ENCODE assay signal across 19 cellular contexts in the genomic region with DNA sequence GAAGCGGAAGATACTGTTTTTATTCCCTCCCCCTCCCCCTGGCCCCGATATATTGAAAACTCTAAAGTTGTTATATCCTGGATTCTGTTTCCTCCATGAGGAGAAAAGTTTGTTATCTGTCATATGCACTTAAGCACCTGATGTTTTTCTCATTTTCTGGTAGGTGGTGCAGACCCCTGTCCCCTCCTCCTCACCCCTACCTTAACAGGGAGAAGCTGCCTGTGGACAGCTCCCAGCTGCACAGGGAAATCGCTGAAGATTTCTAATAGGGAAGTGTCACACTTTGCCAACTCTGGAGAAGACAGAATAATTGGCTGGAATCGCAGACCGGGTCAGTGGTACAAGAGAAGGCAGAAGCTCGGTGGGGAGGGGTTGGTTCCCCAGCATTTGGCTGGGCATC. TPM values are rescaled to one million over a fixed set of nuclear protein-coding genes. Genes with fewer than 3 reads are reported as not detected.
DNase-seq lines count a peak whose midpoint lies in the region; ATAC-seq and TF ChIP-seq lines count a peak whose summit lies in the region.
"Had no signal": no experiment of that assay in that cellular context is flagged by ENCODE, and none has a peak within 500 bp of the region (broad histone marks: within the 10 kb centered on the region; RNA-seq: fewer than 3 reads in every experiment).

No MANE protein-coding gene starts in this region.

- H3K4me1 ChIP-seq in NT2/D1 (ENCODE audit: insufficient read depth, insufficient read length) = peaks cover 29% of the 10 kb centered on the region
- H3K4me1 ChIP-seq in right lobe of liver = peaks cover 0 to 66% (median 23%) of the 10 kb centered on the region in 4 donors
- H3K4me1 ChIP-seq in osteoblast (ENCODE audit: insufficient read depth, low read length) = no peaks in the 10 kb centered on the region

- no peaks in the 10 kb centered on the region for H3K27me3 Mint-ChIP-seq in stimulated activated naive CD8-positive, alpha-beta T cell treated with anti-CD3 and anti-CD28 coated beads, Interleukin-15, Interleukin-2, amounts not matched to agents 100 ng/mL and 50 ng/mL, for 24 hours

- no peaks in the 10 kb centered on the region for H3K79me2 ChIP-seq in osteoblast (ENCODE audit: insufficient read depth, low read length)

- DNase-seq in stimulated activated naive CD8-positive, alpha-beta T cell treated with anti-CD3 and anti-CD28 coated beads, Interleukin-15, Interleukin-2, amounts not matched to agents 100 U/mL and 50 U/mL, for 24 hours = no peak
- DNase-seq in NT2/D1 (ENCODE audit: low read depth, low spot score) = no peak
- peak in 2 of 3 donors; percentile 44 to 66 for DNase-seq in right lobe of liver
- DNase-seq in osteoblast (ENCODE audit: insufficient read length, low spot score, missing footprints) = no peak
- no peak for DNase-seq in stimulated activated naive CD4-positive, alpha-beta T cell treated with Interleukin-2 at 50 U/mL for 16 hours (lab: John Stamatoyannopoulos, UW)
- DNase-seq: activated CD4-positive, alpha-beta T cell treated with anti-CD3 and anti-CD28 coated beads for 4 hours; COR-L47; DMS79 treated with DMSO at 0.1 percent for 48 hours; head of caudate nucleus; KG1; NCI-H1417 treated with DMSO at 0.1 percent for 48 hours; NCI-H524 treated with DMSO at 0.1 percent for 48 hours; Peyer's patch; stimulated activated CD4-positive, alpha-beta T cell treated with anti-CD3 and anti-CD28 coated beads, Interleukin-1b, Interleukin-23, amount 100 ng/mL, for 48 hours had no signal

- H3K27ac Mint-ChIP-seq in stimulated activated naive CD8-positive, alpha-beta T cell treated with anti-CD3 and anti-CD28 coated beads, Interleukin-15, Interleukin-2, amounts not matched to agents 100 ng/mL and 50 ng/mL, for 24 hours = peak overlapping the region; percentile 71

- H3K9ac ChIP-seq in NT2/D1 (ENCODE audit: insufficient read length, low read depth) = peak overlapping the region; percentile 34

- H3K36me3 Mint-ChIP-seq in stimulated activated naive CD8-positive, alpha-beta T cell treated with anti-CD3 and anti-CD28 coated beads, Interleukin-15, Interleukin-2, amounts not matched to agents 100 ng/mL and 50 ng/mL, for 24 hours (ENCODE audit: low read depth) = no peaks in the 10 kb centered on the region
- H3K36me3 Mint-ChIP-seq: brain had no signal

- no peak for TF ChIP-seq POLR2A in right lobe of liver (IDR thresholded peaks at IDR 0.05)

- ATAC-seq in stimulated activated naive CD8-positive, alpha-beta T cell treated with anti-CD3 and anti-CD28 coated beads, Interleukin-15, Interleukin-2, amounts not matched to agents 100 U/mL and 50 U/mL, for 24 hours = no peak
- ATAC-seq in right lobe of liver = no peak
- ATAC-seq in HG02642 (IDR thresholded peaks at IDR 0.05; ENCODE audit: poor library complexity, unreplicated experiment) = no peak

- no peak overlapping the region for H3K4me3 Mint-ChIP-seq in stimulated activated naive CD8-positive, alpha-beta T cell treated with anti-CD3 and anti-CD28 coated beads, Interleukin-15, Interleukin-2, amounts not matched to agents 100 ng/mL and 50 ng/mL, for 24 hours
- H3K4me3 Mint-ChIP-seq: brain had no signal

- H3K4me2 ChIP-seq in osteoblast (ENCODE audit: insufficient read depth, low read length) = no peak overlapping the region

- no peak overlapping the region for H2AFZ ChIP-seq in osteoblast (ENCODE audit: low read length)

- H3K9me3 ChIP-seq in NT2/D1 (ENCODE audit: insufficient read depth, low read length) = no peaks in the 10 kb centered on the region
- H3K9me3 ChIP-seq in right lobe of liver = no peaks in the 10 kb centered on the region
- H3K9me3 ChIP-seq in osteoblast (ENCODE audit: low read depth, low read length) = no peaks in the 10 kb centered on the region
- H3K9me3 ChIP-seq: Peyer's patch, testis had no signal

- 26% methylated on average over 5 of the region's 6 CpGs for whole genome bisulfite sequencing in right lobe of liver (ENCODE audit: insufficient coverage, low coverage, low lambda C conversion rate, missing lambda C conversion rate)

- H3K36me3 ChIP-seq in NT2/D1 (ENCODE audit: insufficient read depth, insufficient read length, low read length) (no peaks in the 10 kb centered on the region), right lobe of liver (no peaks in the 10 kb centered on the region), osteoblast (ENCODE audit: insufficient read depth, low read length) (no peaks in the 10 kb centered on the region)
- H3K36me3 ChIP-seq: Peyer's patch had no signal

- H3K27me3 ChIP-seq in NT2/D1 (ENCODE audit: insufficient read depth, insufficient read length) = no peaks in the 10 kb centered on the region
- no peaks in the 10 kb centered on the region for H3K27me3 ChIP-seq in right lobe of liver
- H3K27me3 ChIP-seq in osteoblast (ENCODE audit: insufficient read depth, low read length) = peaks cover 5% of the 10 kb centered on the region
- H3K27me3 ChIP-seq: Peyer's patch, testis had no signal

- no peaks in the 10 kb centered on the region for H3K9me3 Mint-ChIP-seq in stimulated activated naive CD8-positive, alpha-beta T cell treated with anti-CD3 and anti-CD28 coated beads, Interleukin-15, Interleukin-2, amounts not matched to agents 100 ng/mL and 50 ng/mL, for 24 hours

- TF ChIP-seq CTCF in right lobe of liver (IDR thresholded peaks at IDR 0.05) (no peak), osteoblast (IDR thresholded peaks at IDR 0.05; ENCODE audit: extremely low read depth, low read depth, low read length) (no peak)

- H3K4me3 ChIP-seq in NT2/D1 (ENCODE audit: insufficient read length, low read depth) = no peak overlapping the region
- peak overlapping the region in 2 of 3 donors; percentile 63 to 65 for H3K4me3 ChIP-seq in right lobe of liver
- no peak overlapping the region for H3K4me3 ChIP-seq in osteoblast (ENCODE audit: insufficient read depth, low read length)
- H3K4me3 ChIP-seq: Peyer's patch, skin epidermis, testis had no signal

- peaks cover 80% of the 10 kb centered on the region for H3K4me1 Mint-ChIP-seq in stimulated activated naive CD8-positive, alpha-beta T cell treated with anti-CD3 and anti-CD28 coated beads, Interleukin-15, Interleukin-2, amounts not matched to agents 100 ng/mL and 50 ng/mL, for 24 hours (ENCODE audit: low read depth)

- peak overlapping the region; percentile 85 to 100 (median 99) for H3K27ac ChIP-seq in right lobe of liver
- H3K27ac ChIP-seq in osteoblast (ENCODE audit: low read depth, low read length) = no peak overlapping the region
- H3K27ac ChIP-seq: Peyer's patch had no signal

- intact Hi-C loops in right lobe of liver (cut with DNase I) = no loop called here

- H4K20me1 ChIP-seq in osteoblast (ENCODE audit: insufficient read depth, low read length) = no peaks in the 10 kb centered on the region

RNA-seq across cellular contexts. Expression of a gene that starts 45.3 kb away (rescaled TPM):
- total RNA-seq in right lobe of liver (100 to 1,000 TPM in 3 of 6 experiments, 10 to 100 TPM in 3; 36.2 to 222 (median 82.1) TPM), osteoblast (18.8 and 21.5 TPM in 2 replicates)

Comparison
In these comparisons a context has a peak if more than half of its experiments do, and no peak if none do; other contexts are left out.
1. DNase-seq: peak in right lobe of liver (2 of 3); none in stimulated activated naive CD8-positive, alpha-beta T cell treated with anti-CD3 and anti-CD28 coated beads, Interleukin-15, Interleukin-2, amounts not matched to agents 100 U/mL and 50 U/mL, for 24 hours (single experiment), NT2/D1 (single experiment), osteoblast (single experiment) and stimulated activated naive CD4-positive, alpha-beta T cell treated with Interleukin-2 at 50 U/mL for 16 hours (single experiment).
2. H3K4me3 ChIP-seq: peak in right lobe of liver (2 of 3); none in NT2/D1 (single experiment) and osteoblast (single experiment).